In the genomic region with DNA sequence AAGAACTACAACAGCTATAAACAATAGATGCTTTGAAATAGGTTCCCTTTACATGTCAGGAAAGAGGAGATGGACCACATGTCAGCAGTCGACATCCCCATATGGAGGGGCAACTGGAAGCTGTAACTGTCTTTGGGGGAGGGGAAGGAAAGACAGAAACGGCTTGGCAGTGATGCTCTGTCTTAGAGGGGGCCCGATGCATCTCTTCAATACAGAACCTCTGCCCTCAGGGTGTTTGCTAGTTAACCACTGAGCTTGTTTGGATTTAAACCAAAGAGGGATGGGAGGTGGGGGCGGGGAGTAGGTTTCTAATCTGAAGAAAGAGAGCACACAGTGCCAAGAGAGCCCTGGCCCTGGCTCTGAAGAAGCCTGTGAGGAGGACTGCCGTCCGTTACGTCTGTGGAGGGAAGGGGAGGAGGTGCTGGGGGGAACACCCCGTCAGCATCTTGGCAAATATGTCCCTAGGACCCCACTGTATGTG, we compare ENCODE assay signal across 8 cellular contexts. TPM values are rescaled to one million over a fixed set of nuclear protein-coding genes. Genes with fewer than 3 reads are reported as not detected.
DNase-seq lines count a peak whose midpoint lies in the region; ATAC-seq, FAIRE-seq and TF ChIP-seq lines count a peak whose summit lies in the region.

No MANE protein-coding gene starts in this region.

- H3K4me2 ChIP-seq in HepG2 (ENCODE audit: low read depth, low read length): no peak overlapping the region

- H2AFZ ChIP-seq in HepG2 (ENCODE audit: low read length): no peak overlapping the region

- H3K9ac ChIP-seq in HepG2 (ENCODE audit: insufficient read depth, low read depth, low read length) (no peak overlapping the region), subcutaneous abdominal adipose tissue (ENCODE audit: low read length in 5 of 5) (peak overlapping the region; percentile 41 to 73 (median 63))

- no peak for TF ChIP-seq CTCF in right lobe of liver (IDR thresholded peaks at IDR 0.05)
- TF ChIP-seq CTCF in HepG2 (CRISPR knock-in tag; IDR thresholded peaks at IDR 0.05): no peak
- TF ChIP-seq CTCF in Panc1 (IDR thresholded peaks at IDR 0.05): no peak
- no peak for TF ChIP-seq CTCF in D721Med (IDR thresholded peaks at IDR 0.05; ENCODE audit: insufficient read depth, missing control alignments)

- peaks cover 0 to 14% (median 2%) of the 10 kb centered on the region in 4 donors for H3K4me1 ChIP-seq in right lobe of liver
- H3K4me1 ChIP-seq in HepG2 (ENCODE audit: insufficient read depth, low read length): no peaks in the 10 kb centered on the region
- no peaks in the 10 kb centered on the region; the same call in 1 of the 2 replicates for H3K4me1 ChIP-seq in Panc1 (ENCODE audit: control insufficient read depth, insufficient read depth, low read length)
- peaks cover 7 to 53% (median 40%) of the 10 kb centered on the region in 5 donors for H3K4me1 ChIP-seq in subcutaneous abdominal adipose tissue (ENCODE audit: control insufficient read depth in 5 of 5, insufficient read depth in 5 of 5, low read length in 5 of 5)

- H3K36me3 ChIP-seq in right lobe of liver: no peaks in the 10 kb centered on the region
- peaks cover 2 to 16% of the 10 kb centered on the region in 2 experiments; a peak in 3 of 5 replicates for H3K36me3 ChIP-seq in HepG2 (replicated peaks in 1 of 2; ENCODE audit: control insufficient read depth in 1 of 2, insufficient read depth in 2 of 2, low read length in 2 of 2)
- H3K36me3 ChIP-seq in Panc1 (ENCODE audit: control insufficient read depth, insufficient read depth, low read length): no peaks in the 10 kb centered on the region
- H3K36me3 ChIP-seq in subcutaneous abdominal adipose tissue (ENCODE audit: control insufficient read depth in 5 of 5, insufficient read depth in 5 of 5, low read length in 5 of 5): no peaks in the 10 kb centered on the region

- TF ChIP-seq EP300 in HepG2 (IDR thresholded peaks at IDR 0.05; ENCODE audit: low read depth in 2 of 2, low read length in 2 of 2) (no peak), HepG2 (CRISPR knock-in tag; IDR thresholded peaks at IDR 0.05; ENCODE audit: borderline replicate concordance) (no peak)

- H3K9me3 ChIP-seq in right lobe of liver: no peaks in the 10 kb centered on the region
- H3K9me3 ChIP-seq in HepG2 (ENCODE audit: low read length): no peaks in the 10 kb centered on the region
- no peaks in the 10 kb centered on the region for H3K9me3 ChIP-seq in Panc1 (ENCODE audit: control insufficient read depth, insufficient read depth, low read depth, low read length)
- no peaks in the 10 kb centered on the region for H3K9me3 ChIP-seq in subcutaneous abdominal adipose tissue (ENCODE audit: control insufficient read depth in 5 of 5, low read length in 5 of 5)

- CTCF ChIA-PET in HepG2 (lab: Yijun Ruan, JAX; ENCODE audit: low intra/inter-chr PET ratio, low total read pairs): no interaction called here
- CTCF ChIA-PET in Panc1 (lab: Charles Lee): interaction anchor here (0.5 to 1.4 kb wide), 6 partner anchors 72 to 1300 kb away, joined by 3 to 9 read pairs (median 5); no protein-coding TSS in a partner anchor

- no peaks in the 10 kb centered on the region for H4K20me1 ChIP-seq in HepG2 (ENCODE audit: insufficient read depth, low read length)

- in situ Hi-C loops in HepG2 (cut with HindIII; ENCODE audit: extremely low pct_ligation_motif_present, low pct_unique_long_range_greater_than_20kb): no loop called here
- in situ Hi-C loops in Panc1 (cut with HindIII; ENCODE audit: low pct_unique_long_range_greater_than_20kb, low sequenced_read_pairs): no loop called here

- POLR2A ChIA-PET in HepG2 (lab: Yijun Ruan, JAX) (no interaction called here), Panc1 (lab: Charles Lee) (no interaction called here)

- no peaks in the 10 kb centered on the region for H3K27me3 ChIP-seq in right lobe of liver
- no peaks in the 10 kb centered on the region for H3K27me3 ChIP-seq in HepG2 (ENCODE audit: control insufficient read depth in 1 of 2, insufficient read depth in 2 of 2, low read length in 2 of 2)
- peaks cover 7% of the 10 kb centered on the region; the same call in 1 of the 2 replicates for H3K27me3 ChIP-seq in Panc1 (ENCODE audit: control insufficient read depth, insufficient read depth, low read length)
- no peaks in the 10 kb centered on the region for H3K27me3 ChIP-seq in subcutaneous abdominal adipose tissue (ENCODE audit: control insufficient read depth in 5 of 5, insufficient read depth in 4 of 5, low read length in 5 of 5)

- 40% methylated on average over 8 of the region's 8 CpGs for WGBS in right lobe of liver (ENCODE audit: insufficient coverage, low coverage, low lambda C conversion rate, missing lambda C conversion rate)
- 94% methylated on average over 8 of the region's 8 CpGs for WGBS in HepG2 (ENCODE audit: low lambda C conversion rate)

- BruUV-seq in HepG2 (replicated peaks; lab: Mats Ljungman, UMichigan) (no TSS peak), Panc1 (replicated peaks; lab: Mats Ljungman, UMichigan) (no TSS peak)

- FAIRE-seq in HepG2 (lab: Jason Lieb, UNC) (no peak), D721Med (lab: Jason Lieb, UNC) (no peak)

- peak; percentile 26 to 69 (median 34) for ATAC-seq in right lobe of liver
- ATAC-seq in HepG2: no peak
- 0 out of 2 replicates have a peak, but pooled peaks have one; percentile 48 for ATAC-seq in Panc1
- ATAC-seq in left cardiac atrium: peak; percentile 81 to 85

- TF ChIP-seq POLR2A in right lobe of liver (IDR thresholded peaks at IDR 0.05): no peak
- TF ChIP-seq POLR2A in HepG2 (IDR thresholded peaks at IDR 0.05; ENCODE audit: insufficient read depth in 1 of 2, low read depth in 2 of 2, low read length in 2 of 2): no peak

- no peak for DNase-seq in right lobe of liver
- no peak for DNase-seq in HepG2 (ENCODE audit: low spot score)
- no peak for DNase-seq in Panc1 (ENCODE audit: low read depth, low spot score)
- DNase-seq in left cardiac atrium: peak; percentile 45
- no peak for DNase-seq in DMS53 treated with DMSO at 0.1 percent for 48 hours (lab: John Stamatoyannopoulos, UW; ENCODE audit: unreplicated experiment)
- no peak for DNase-seq in AG08396 (ENCODE audit: low spot score)
- DNase-seq in D721Med (ENCODE audit: insufficient read length, low spot score): no peak

- H3K79me2 ChIP-seq in HepG2 (ENCODE audit: insufficient read depth, low read length): no peaks in the 10 kb centered on the region

- TF ChIP-seq RAD21 in HepG2 (CRISPR knock-in tag; IDR thresholded peaks at IDR 0.05): no peak

- H3K4me3 ChIP-seq in right lobe of liver (peak overlapping the region in 1 of 3 donors; percentile 29), HepG2 (replicated peaks in 1 of 3; ENCODE audit: insufficient read depth in 1 of 3, low read depth in 2 of 3, low read length in 3 of 3) (no peak overlapping the region), Panc1 (ENCODE audit: low read depth in 2 of 2, low read length in 2 of 2) (peak overlapping the region; percentile 12 to 42; a peak in 3 of 4 replicates), subcutaneous abdominal adipose tissue (ENCODE audit: low read depth in 1 of 5, low read length in 5 of 5) (peak overlapping the region; percentile 49 to 66 (median 61))

- H3K27ac ChIP-seq in right lobe of liver: peak overlapping the region in 1 of 3 donors; percentile 59
- H3K27ac ChIP-seq in HepG2 (ENCODE audit: extremely low read length, insufficient read depth, low read length): no peak overlapping the region
- H3K27ac ChIP-seq in Panc1 (ENCODE audit: low read length): no peak overlapping the region
- peak overlapping the region; percentile 65 for H3K27ac ChIP-seq in subcutaneous abdominal adipose tissue (ENCODE audit: low read depth, low read length)

- intact Hi-C loops in right lobe of liver (cut with DNase I) (no loop called here), HepG2 (cut with micrococcal nuclease; ENCODE audit: unreplicated experiment) (no loop called here), Panc1 (cut with micrococcal nuclease; ENCODE audit: unreplicated experiment) (no loop called here), left cardiac atrium (cut with DNase I) (no loop called here)

TF ChIP-seq in HepG2, 621 proteins besides CTCF, POLR2A, EP300 and RAD21 (continues in another document):
- no peak for TF ChIP-seq KDM2A (CRISPR knock-in tag; IDR thresholded peaks at IDR 0.05; ENCODE audit: borderline replicate concordance, low read depth)
- no peak for TF ChIP-seq ZBTB20 (CRISPR knock-in tag; IDR thresholded peaks at IDR 0.05; ENCODE audit: borderline replicate concordance, low read depth)

RNA-seq across cellular contexts. Expression of a gene that starts 55.2 kb away (rescaled TPM):
- total RNA-seq in right lobe of liver (10 to 100 TPM in 2 of 6 experiments, 1 to 10 TPM in 4; 6.2 to 23.4 (median 8.8) TPM), HepG2 (2016; rRNA removed; fragmentation: Illumina TruSeq; extraction: Trizol) (30.7 and 59.2 TPM in 2 replicates), Panc1 (2021; ENCODE audit: unreplicated experiment) (1.1 TPM), left cardiac atrium (10 to 100 TPM; 12.8 to 15.3 TPM)
- 4.3 and 6.2 TPM in 2 replicates for total RNA-seq in HepG2 (2016; cell fraction: cytosol; rRNA removed; fragmentation: Illumina TruSeq; extraction: Trizol; ENCODE audit: low read depth)
- 31.2 and 60.0 TPM in 2 replicates for total RNA-seq in HepG2 (2016; cell fraction: insoluble cytoplasmic fraction; rRNA removed; fragmentation: Illumina TruSeq; extraction: Trizol)
- 7.0 and 7.3 TPM in 2 replicates for total RNA-seq in HepG2 (2016; cell fraction: membrane; rRNA removed; fragmentation: Illumina TruSeq; extraction: Trizol)
- total RNA-seq in HepG2 (2016; cell fraction: nucleus; rRNA removed; fragmentation: Illumina TruSeq; extraction: Trizol): 49.3 and 53.0 TPM in 2 replicates
- 265 and 294 TPM in 2 replicates for polyA plus RNA-seq in HepG2 (2011; rRNA removed)
- polyA plus RNA-seq in HepG2 (2011; cell fraction: cytosol; rRNA removed): 146 and 189 TPM in 2 replicates
- polyA plus RNA-seq in HepG2 (2011; cell fraction: nucleus; rRNA removed): 43.3 and 47.4 TPM in 2 replicates
- 82.4 and 104 TPM in 2 replicates for polyA plus RNA-seq in HepG2 (2012)
- 4.6 and 4.9 TPM in 2 replicates for polyA plus RNA-seq in HepG2 (2016; cell fraction: cytosol; fragmentation: Illumina TruSeq; extraction: Trizol; ENCODE audit: low read depth)
- 25.0 and 26.5 TPM in 2 replicates for polyA plus RNA-seq in HepG2 (2016; cell fraction: insoluble cytoplasmic fraction; fragmentation: Illumina TruSeq; extraction: Trizol; ENCODE audit: low read depth)
- polyA plus RNA-seq in HepG2 (2016; cell fraction: membrane; fragmentation: Illumina TruSeq; extraction: Trizol; ENCODE audit: low read depth): 4.6 and 5.3 TPM in 2 replicates
- 57.7 and 58.9 TPM in 2 replicates for polyA plus RNA-seq in HepG2 (2016; cell fraction: nucleus; fragmentation: Illumina TruSeq; extraction: Trizol; ENCODE audit: insufficient read depth, low read depth)
- polyA minus RNA-seq in HepG2 (2011; rRNA and poly(A)+ RNA removed; ENCODE audit: low replicate concordance): 27.4 and 324 TPM in 2 replicates
- polyA minus RNA-seq in HepG2 (2011; cell fraction: cytosol; rRNA and poly(A)+ RNA removed): 112 and 141 TPM in 2 replicates
- 56.5 and 70.9 TPM in 2 replicates for polyA minus RNA-seq in HepG2 (2011; cell fraction: nucleus; rRNA and poly(A)+ RNA removed)
- not detected for polyA plus RNA-seq in Panc1 (2012; ENCODE audit: insufficient read length)

Comparison
In these comparisons a context has a peak if more than half of its experiments do, and no peak if none do; other contexts are left out.
1. H3K4me3 ChIP-seq: peak in Panc1 (2 of 2) and subcutaneous abdominal adipose tissue (5 of 5); none in HepG2 (0 of 3).